ENCODE assay signal across 11 cellular contexts in the genomic region with DNA sequence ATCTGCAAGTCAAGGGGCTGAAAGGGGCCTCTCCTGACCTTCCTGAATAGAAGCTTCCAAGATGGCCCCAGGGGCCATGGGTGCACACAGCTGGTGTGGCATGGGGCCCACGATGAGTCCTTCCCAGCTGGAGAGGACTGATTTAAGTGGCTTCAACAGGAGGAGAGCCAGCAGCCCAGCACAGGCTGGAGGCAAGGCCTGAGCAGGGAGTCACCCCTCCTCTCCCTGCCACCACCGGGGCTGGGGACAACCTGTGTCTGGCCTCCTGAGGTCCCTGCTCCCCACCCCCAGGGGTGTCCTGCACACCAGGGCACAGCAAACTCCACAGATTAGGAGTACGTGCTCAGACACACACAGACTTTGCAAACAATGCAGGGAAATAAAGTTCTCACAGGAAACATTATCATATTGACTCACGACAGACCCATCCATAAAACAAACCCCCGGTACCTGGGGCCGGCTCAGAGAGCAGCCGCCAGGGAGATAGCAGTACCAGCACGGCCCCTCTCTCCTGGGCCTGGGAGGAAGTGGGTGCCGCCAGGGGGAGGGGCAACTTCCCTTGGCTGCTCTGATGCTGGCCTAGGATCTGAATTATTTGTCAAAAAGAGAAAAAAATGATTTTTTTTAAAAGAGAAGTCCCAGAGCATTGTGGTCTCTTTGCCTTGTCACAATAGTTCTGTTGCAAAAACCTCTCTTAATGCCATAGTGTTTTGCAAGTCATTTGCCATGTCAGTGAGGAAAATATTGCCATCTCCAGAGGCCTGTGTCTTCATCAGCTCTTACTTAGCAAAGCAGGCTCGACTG. TPM values are rescaled to one million over a fixed set of nuclear protein-coding genes. Genes with fewer than 3 reads are reported as not detected.
DNase-seq lines count a peak whose midpoint lies in the region; ATAC-seq, FAIRE-seq and TF ChIP-seq lines count a peak whose summit lies in the region.
"Had no signal": no experiment of that assay in that cellular context is flagged by ENCODE, and none has a peak within 500 bp of the region (broad histone marks: within the 10 kb centered on the region; RNA-seq: fewer than 3 reads in every experiment).

No MANE protein-coding gene starts in this region.

- peak overlapping the region; percentile 38 to 85 (median 82) for H3K27ac Mint-ChIP-seq in CD4-positive, CD25-positive, alpha-beta regulatory T cell
- H3K27ac Mint-ChIP-seq: IgD-negative memory B cell had no signal

- intact Hi-C loops in mucosa of descending colon (cut with DNase I, micrococcal nuclease) = no loop called here

- H3K9me3 Mint-ChIP-seq in CD4-positive, CD25-positive, alpha-beta regulatory T cell = peaks cover 0 to 2% (median 0%) of the 10 kb centered on the region in 7 donors

- no peak overlapping the region for H3K4me3 ChIP-seq in CD4-positive, CD25-positive, alpha-beta regulatory T cell (ENCODE audit: low read depth, low read length)
- no peak overlapping the region for H3K4me3 ChIP-seq in adipocyte (ENCODE audit: low read length)
- H3K4me3 ChIP-seq in mucosa of descending colon = no peak overlapping the region
- no peak overlapping the region for H3K4me3 ChIP-seq in small intestine (ENCODE audit: low read depth in 1 of 2, low read length in 2 of 2)

- 20 to 35% (median 28%) methylated on average over 10 of the region's 10 CpGs for WGBS in small intestine, 3 donors

- peaks cover 0 to 22% (median 10%) of the 10 kb centered on the region in 4 donors for H3K4me1 Mint-ChIP-seq in CD4-positive, CD25-positive, alpha-beta regulatory T cell
- H3K4me1 Mint-ChIP-seq: IgD-negative memory B cell had no signal

- no peaks in the 10 kb centered on the region for H3K36me3 ChIP-seq in CD4-positive, CD25-positive, alpha-beta regulatory T cell (ENCODE audit: control insufficient read depth, insufficient read depth, low read length)
- H3K36me3 ChIP-seq in adipocyte (ENCODE audit: control insufficient read depth, insufficient read depth, low read length, severe bottlenecking) (no peaks in the 10 kb centered on the region), mucosa of descending colon (ENCODE audit: low read depth) (no peaks in the 10 kb centered on the region), small intestine (ENCODE audit: control insufficient read depth in 2 of 2, insufficient read depth in 2 of 2, low read length in 2 of 2) (no peaks in the 10 kb centered on the region)

- H3K27me3 ChIP-seq in CD4-positive, CD25-positive, alpha-beta regulatory T cell (ENCODE audit: control insufficient read depth, insufficient read depth, low read length) = no peaks in the 10 kb centered on the region
- no peaks in the 10 kb centered on the region for H3K27me3 ChIP-seq in adipocyte (replicated peaks; ENCODE audit: control insufficient read depth, insufficient read depth, low read length)
- no peaks in the 10 kb centered on the region for H3K27me3 ChIP-seq in small intestine (ENCODE audit: control insufficient read depth in 2 of 2, insufficient read depth in 2 of 2, low read length in 2 of 2)

- no peak overlapping the region for H3K27ac ChIP-seq in CD4-positive, CD25-positive, alpha-beta regulatory T cell (ENCODE audit: insufficient read depth, low read length, poor library complexity, severe bottlenecking)
- no peak overlapping the region for H3K27ac ChIP-seq in small intestine (ENCODE audit: low read depth in 1 of 2, low read length in 1 of 2)

- no peak for TF ChIP-seq POLR2A in GM12891 (IDR thresholded peaks at IDR 0.05; ENCODE audit: low read depth, low read length)

- peak; percentile 62 to 77 for ATAC-seq in CD4-positive, CD25-positive, alpha-beta regulatory T cell (ENCODE audit: low read depth in 2 of 2)
- peak; percentile 72 for ATAC-seq in mucosa of descending colon

- FAIRE-seq in GM12891 (lab: Jason Lieb, UNC) = no peak
- no peak for FAIRE-seq in small intestine (lab: Jason Lieb, UNC)

- H3K4me3 Mint-ChIP-seq in CD4-positive, CD25-positive, alpha-beta regulatory T cell = peak overlapping the region in 1 of 4 donors; percentile 54

- TF ChIP-seq CTCF in mucosa of descending colon (IDR thresholded peaks at IDR 0.05) = no peak

- peak in 1 of 3 donors; percentile 50 for DNase-seq in CD4-positive, CD25-positive, alpha-beta regulatory T cell
- DNase-seq in NCI-H69 (lab: John Stamatoyannopoulos, UW) (peak; percentile 1), adipocyte (ENCODE audit: low read depth) (no peak), mucosa of descending colon (peak; percentile 65 to 72 (median 68)), AG08396 (ENCODE audit: low spot score) (no peak), GM12891 (ENCODE audit: insufficient read length, low spot score) (no peak), small intestine (no peak), NCI-H2196 (lab: John Stamatoyannopoulos, UW; ENCODE audit: unreplicated experiment) (no peak)
- DNase-seq: foreskin melanocyte, SK-N-SH had no signal

- H3K36me3 Mint-ChIP-seq in CD4-positive, CD25-positive, alpha-beta regulatory T cell = peaks cover 3% of the 10 kb centered on the region
- H3K36me3 Mint-ChIP-seq: IgD-negative memory B cell had no signal

- peak overlapping the region; percentile 84 for H3K9ac ChIP-seq in adipocyte (ENCODE audit: low read length)
- H3K9ac ChIP-seq: SK-N-SH had no signal

- no peaks in the 10 kb centered on the region for H3K27me3 Mint-ChIP-seq in CD4-positive, CD25-positive, alpha-beta regulatory T cell
- H3K27me3 Mint-ChIP-seq: IgD-negative memory B cell had no signal

- H3K4me1 ChIP-seq in CD4-positive, CD25-positive, alpha-beta regulatory T cell (ENCODE audit: control insufficient read depth, insufficient read depth, low read length, poor library complexity, severe bottlenecking) = peaks cover 10% of the 10 kb centered on the region
- peaks cover 45% of the 10 kb centered on the region for H3K4me1 ChIP-seq in adipocyte (ENCODE audit: control insufficient read depth, insufficient read depth, low read length)
- peaks cover 30% of the 10 kb centered on the region for H3K4me1 ChIP-seq in mucosa of descending colon (ENCODE audit: low read depth)
- H3K4me1 ChIP-seq in small intestine (ENCODE audit: control insufficient read depth in 2 of 2, insufficient read depth in 1 of 2, low read depth in 1 of 2, low read length in 1 of 2) = peaks cover 0 to 2% of the 10 kb centered on the region in 2 donors

- H3K9me3 ChIP-seq in CD4-positive, CD25-positive, alpha-beta regulatory T cell (ENCODE audit: control insufficient read depth in 2 of 2, low read length in 2 of 2) = no peaks in the 10 kb centered on the region
- H3K9me3 ChIP-seq in adipocyte (ENCODE audit: control insufficient read depth, low read length) (no peaks in the 10 kb centered on the region), mucosa of descending colon (no peaks in the 10 kb centered on the region), small intestine (ENCODE audit: control insufficient read depth, low read depth) (no peaks in the 10 kb centered on the region)
- H3K9me3 ChIP-seq: SK-N-SH had no signal

TF ChIP-seq in GM12891, 5 proteins besides CTCF, POLR2A, EP300 and RAD21:
- no peak for TF ChIP-seq POLR2AphosphoS5 (IDR thresholded peaks at IDR 0.05; ENCODE audit: low read depth, low read length)
- no peak for TF ChIP-seq TAF1 (IDR thresholded peaks at IDR 0.05; ENCODE audit: low read depth, low read length)
- TF ChIP-seq SPI1 (IDR thresholded peaks at IDR 0.05; ENCODE audit: low read depth, low read length) = no peak
- TF ChIP-seq POU2F2 (IDR thresholded peaks at IDR 0.05; ENCODE audit: low read depth, low read length) = no peak
- no peak for TF ChIP-seq PAX5 (IDR thresholded peaks at IDR 0.05; ENCODE audit: insufficient read depth, low read length, severe bottlenecking)
TF ChIP-seq in GM12891: peak in this region for 0.

RNA-seq across cellular contexts. Expression of a gene that starts 21.9 kb away (rescaled TPM):
- total RNA-seq in CD4-positive, CD25-positive, alpha-beta regulatory T cell = 7.8 TPM
- 10 to 100 TPM in 2 of 4 donors, 1 to 10 TPM in 2; 8.2 to 14.9 (median 12.1) TPM for polyA plus RNA-seq in CD4-positive, CD25-positive, alpha-beta regulatory T cell
- 10 to 100 TPM; 18.2 to 29.7 (median 28.8) TPM for total RNA-seq in mucosa of descending colon
- 9.7 TPM for polyA plus RNA-seq in GM12891 (2012; ENCODE audit: low read depth, missing spikeins)
- 10 to 100 TPM in 1 of 3 donors, 1 to 10 TPM in 2; 4.6 to 10.4 (median 6.7) TPM for polyA plus RNA-seq in small intestine

Comparison
In these comparisons a context has a peak if more than half of its experiments do, and no peak if none do; other contexts are left out.
1. DNase-seq: peak in NCI-H69 (single experiment) and mucosa of descending colon (3 of 3); none in adipocyte (single experiment), AG08396 (single experiment), GM12891 (single experiment), small intestine (single experiment) and NCI-H2196 (single experiment).